ENCODE assay signal across 19 cellular contexts in genomic region chr2:69244889-69245288, GRCh38.
"Had no signal": no experiment of that assay in that cellular context is flagged by ENCODE, and none has a peak within 500 bp of the region (broad histone marks: within the 10 kb centered on the region; RNA-seq: fewer than 3 reads in every experiment).

No MANE protein-coding gene starts in this region.

- H3K9ac ChIP-seq: SK-N-SH had no signal

- ATAC-seq: activated CD8-positive, alpha-beta T cell treated with anti-CD3 and anti-CD28 coated beads for 36 hours had no signal

- DNase-seq: activated CD4-positive, CD25-positive, alpha-beta regulatory T cell; activated CD8-positive, alpha-beta memory T cell treated with anti-CD3 and anti-CD28 coated beads, Interleukin-2, amount 50 U/mL, for 4 hours; activated CD8-positive, alpha-beta T cell treated with anti-CD3 and anti-CD28 coated beads for 36 hours; activated effector memory CD4-positive, alpha-beta T cell treated with Interleukin-2 at 50 U/mL for 16 hours; activated naive CD4-positive, alpha-beta T cell; aorta; NCI-H146; NCI-H187 treated with DMSO at 0.1 percent for 48 hours; NCI-H2081 treated with DMSO at 0.1 percent for 48 hours; NCI-H446; NCI-H524; PC-9; SJCRH30; SK-N-SH; T-helper 2 cell; T1000 had no signal

- H3K4me3 ChIP-seq: PC-9, SJCRH30 had no signal

- H3K9me3 ChIP-seq: SJCRH30, SK-N-SH had no signal

- H3K4me3 Mint-ChIP-seq: activated CD8-positive, alpha-beta T cell treated with anti-CD3 and anti-CD28 coated beads for 36 hours; activated naive CD4-positive, alpha-beta T cell treated with anti-CD3 and anti-CD28 coated beads, Interleukin-2, amount 50 U/mL, for 24 hours; central memory CD8-positive, alpha-beta T cell had no signal

- H3K36me3 Mint-ChIP-seq: activated naive CD4-positive, alpha-beta T cell treated with anti-CD3 and anti-CD28 coated beads, Interleukin-2, amount 50 U/mL, for 24 hours had no signal

- H3K4me1 Mint-ChIP-seq: activated naive CD4-positive, alpha-beta T cell treated with anti-CD3 and anti-CD28 coated beads, Interleukin-2, amount 50 U/mL, for 24 hours; central memory CD8-positive, alpha-beta T cell had no signal

- H3K27ac ChIP-seq: PC-9, SJCRH30, VCaP had no signal

- H2AFZ ChIP-seq: PC-9 had no signal

- H3K4me2 ChIP-seq: PC-9, SK-N-SH had no signal

- H3K27me3 ChIP-seq: SJCRH30 had no signal

- H3K27ac Mint-ChIP-seq: activated CD8-positive, alpha-beta T cell treated with anti-CD3 and anti-CD28 coated beads for 36 hours; activated naive CD4-positive, alpha-beta T cell treated with anti-CD3 and anti-CD28 coated beads, Interleukin-2, amount 50 U/mL, for 24 hours had no signal

- H3K9me3 Mint-ChIP-seq: activated CD8-positive, alpha-beta T cell treated with anti-CD3 and anti-CD28 coated beads for 36 hours; activated naive CD4-positive, alpha-beta T cell treated with anti-CD3 and anti-CD28 coated beads, Interleukin-2, amount 50 U/mL, for 24 hours; central memory CD8-positive, alpha-beta T cell had no signal
